9 cellular contexts compared by ENCODE assay signal in the genomic region with DNA sequence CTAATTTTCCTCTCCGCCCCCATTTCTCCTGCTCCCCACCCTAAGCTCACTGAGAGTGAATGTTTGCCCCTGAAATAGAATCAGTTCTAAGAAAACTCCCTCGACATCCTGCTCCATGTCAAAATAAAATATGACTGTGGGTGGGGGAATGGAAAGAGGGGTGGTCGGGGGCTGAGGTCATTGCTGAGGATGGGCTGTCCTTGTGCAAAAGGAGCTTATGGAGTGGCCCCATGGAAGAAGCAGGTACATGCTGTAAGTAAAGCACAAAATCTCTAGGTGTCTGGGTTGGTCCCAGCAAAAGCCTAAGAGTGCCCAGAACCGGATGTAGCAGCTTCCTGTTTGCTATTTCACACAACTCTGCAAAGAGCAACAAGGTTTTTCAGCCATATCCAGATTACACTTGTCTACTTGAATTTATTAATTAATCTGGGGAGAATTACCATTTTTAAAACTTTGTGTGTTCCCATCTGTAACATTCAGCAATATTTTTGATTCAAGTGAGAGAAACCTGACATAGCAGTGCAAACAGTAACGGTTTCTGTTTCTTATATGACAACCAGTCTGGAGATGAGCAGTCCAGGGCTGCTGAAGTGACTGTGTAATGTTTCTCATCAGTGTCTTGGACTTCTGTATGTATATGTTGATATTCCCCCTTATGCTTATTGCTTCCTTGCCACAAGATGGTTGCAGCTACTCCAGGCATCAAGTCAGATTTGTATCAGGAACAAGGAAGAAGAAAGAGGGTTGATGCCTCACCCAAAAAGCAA. TPM values are rescaled to one million over a fixed set of nuclear protein-coding genes. Genes with fewer than 3 reads are reported as not detected.
DNase-seq lines count a peak whose midpoint lies in the region; ATAC-seq and TF ChIP-seq lines count a peak whose summit lies in the region.
"Had no signal": no experiment of that assay in that cellular context is flagged by ENCODE, and none has a peak within 500 bp of the region (broad histone marks: within the 10 kb centered on the region; RNA-seq: fewer than 3 reads in every experiment).

No MANE protein-coding gene starts in this region.

- peak overlapping the region; percentile 78 for H3K4me3 Mint-ChIP-seq in activated naive CD8-positive, alpha-beta T cell treated with anti-CD3 and anti-CD28 coated beads for 36 hours
- H3K4me3 Mint-ChIP-seq in endodermal cell, result no peak overlapping the region

- H3K9me3 ChIP-seq in endodermal cell (ENCODE audit: control insufficient read depth, low read length), result no peaks in the 10 kb centered on the region

- H3K4me1 ChIP-seq in endodermal cell (ENCODE audit: control insufficient read depth, insufficient read depth, low read length), result no peaks in the 10 kb centered on the region

- peaks cover 17% of the 10 kb centered on the region for H3K9me3 Mint-ChIP-seq in activated naive CD8-positive, alpha-beta T cell treated with anti-CD3 and anti-CD28 coated beads for 36 hours
- no peaks in the 10 kb centered on the region for H3K9me3 Mint-ChIP-seq in endodermal cell

- H3K27ac ChIP-seq in HL-60 (replicated peaks) (peak overlapping the region; percentile 43), endodermal cell (ENCODE audit: low read depth, low read length) (no peak overlapping the region)

- no peak for TF ChIP-seq CTCF in HL-60 (IDR thresholded peaks at IDR 0.05; ENCODE audit: insufficient read depth, low read length)
- no peak for TF ChIP-seq CTCF in endodermal cell (conservative IDR thresholded peaks at IDR 0.05)

- DNase-seq in HL-60 (ENCODE audit: low read depth in 1 of 2, low spot score in 1 of 2) (peak in 1 of 2 experiments; percentile 52), SIG-M5 (lab: John Stamatoyannopoulos, UW) (no peak), DMS114 treated with DMSO at 0.1 percent for 48 hours (lab: John Stamatoyannopoulos, UW; ENCODE audit: unreplicated experiment) (no peak), SW 1271 (lab: John Stamatoyannopoulos, UW) (no peak), endodermal cell (no peak)
- DNase-seq in activated naive CD8-positive, alpha-beta T cell treated with anti-CD3 and anti-CD28 coated beads for 36 hours, result peak; percentile 69

- peak; percentile 45 for ATAC-seq in GM21390 (IDR thresholded peaks at IDR 0.05; ENCODE audit: unreplicated experiment)

- H3K27me3 ChIP-seq in HL-60 (ENCODE audit: insufficient read depth, poor library complexity, severe bottlenecking) (no peaks in the 10 kb centered on the region), endodermal cell (ENCODE audit: control insufficient read depth, insufficient read depth, low read length, poor library complexity, severe bottlenecking) (no peaks in the 10 kb centered on the region)

- WGBS in endodermal cell (ENCODE audit: insufficient coverage in 1 of 2, insufficient read length in 1 of 2), 2 experiments, result 91 to 96% methylated on average over 3 to 4 of the region's 5 CpGs

- H3K27ac Mint-ChIP-seq in activated naive CD8-positive, alpha-beta T cell treated with anti-CD3 and anti-CD28 coated beads for 36 hours, result peak overlapping the region; percentile 100
- no peak overlapping the region for H3K27ac Mint-ChIP-seq in endodermal cell

- H3K27me3 Mint-ChIP-seq in activated naive CD8-positive, alpha-beta T cell treated with anti-CD3 and anti-CD28 coated beads for 36 hours, result no peaks in the 10 kb centered on the region
- H3K27me3 Mint-ChIP-seq in endodermal cell (ENCODE audit: insufficient read depth), result peaks cover 18% of the 10 kb centered on the region

- H3K9ac ChIP-seq in endodermal cell (ENCODE audit: extremely low read depth, low read length, poor library complexity, severe bottlenecking), result no peak overlapping the region

- no peaks in the 10 kb centered on the region for H3K36me3 ChIP-seq in endodermal cell (ENCODE audit: control insufficient read depth, insufficient read depth, low read length)

- H3K4me3 ChIP-seq in GM08714 (ENCODE audit: low read length) (peak overlapping the region; percentile 66; the same call in 1 of the 2 replicates), HL-60 (replicated peaks; ENCODE audit: insufficient read depth, low read length) (no peak overlapping the region), endodermal cell (ENCODE audit: low read length) (no peak overlapping the region)

- H3K36me3 Mint-ChIP-seq in activated naive CD8-positive, alpha-beta T cell treated with anti-CD3 and anti-CD28 coated beads for 36 hours, result peaks cover 24% of the 10 kb centered on the region
- no peaks in the 10 kb centered on the region for H3K36me3 Mint-ChIP-seq in endodermal cell (ENCODE audit: low read depth)

- H3K4me1 Mint-ChIP-seq in activated naive CD8-positive, alpha-beta T cell treated with anti-CD3 and anti-CD28 coated beads for 36 hours, result peaks cover 83% of the 10 kb centered on the region
- H3K4me1 Mint-ChIP-seq in endodermal cell, result peaks cover 2% of the 10 kb centered on the region

RNA-seq across cellular contexts. Expression of gene GZMB, which starts 40.4 kb away (rescaled TPM):
- total RNA-seq in activated naive CD8-positive, alpha-beta T cell treated with anti-CD3 and anti-CD28 coated beads for 36 hours, result 1,000 to 10,000 TPM; 1,271 to 1,284 TPM
- not detected for total RNA-seq in endodermal cell
- not detected for polyA plus RNA-seq in endodermal cell (2013, experiment 1 of 2)
- polyA plus RNA-seq in endodermal cell (2013, experiment 2 of 2), result not detected
- total RNA-seq: H1 had no signal
- polyA plus RNA-seq: H1 had no signal

Comparison
In these comparisons a context has a peak if more than half of its experiments do, and no peak if none do; other contexts are left out.
1. RNA of gene GZMB, which starts 40.4 kb away (total RNA-seq): 1,271 to 1,284 TPM in activated naive CD8-positive, alpha-beta T cell treated with anti-CD3 and anti-CD28 coated beads for 36 hours; not detected in endodermal cell; every median in the first group is over 1,000 times any median in the second.